1 cellular context compared by ENCODE assay signal in genomic region chr6:5865492-5866031, GRCh38.
TF ChIP-seq lines count a peak whose summit lies in the region.

No MANE protein-coding gene starts in this region.

TF ChIP-seq in GM12878, 131 proteins besides CTCF, POLR2A, EP300 and RAD21 (continued from another document):
- TF ChIP-seq, protein P1, sequence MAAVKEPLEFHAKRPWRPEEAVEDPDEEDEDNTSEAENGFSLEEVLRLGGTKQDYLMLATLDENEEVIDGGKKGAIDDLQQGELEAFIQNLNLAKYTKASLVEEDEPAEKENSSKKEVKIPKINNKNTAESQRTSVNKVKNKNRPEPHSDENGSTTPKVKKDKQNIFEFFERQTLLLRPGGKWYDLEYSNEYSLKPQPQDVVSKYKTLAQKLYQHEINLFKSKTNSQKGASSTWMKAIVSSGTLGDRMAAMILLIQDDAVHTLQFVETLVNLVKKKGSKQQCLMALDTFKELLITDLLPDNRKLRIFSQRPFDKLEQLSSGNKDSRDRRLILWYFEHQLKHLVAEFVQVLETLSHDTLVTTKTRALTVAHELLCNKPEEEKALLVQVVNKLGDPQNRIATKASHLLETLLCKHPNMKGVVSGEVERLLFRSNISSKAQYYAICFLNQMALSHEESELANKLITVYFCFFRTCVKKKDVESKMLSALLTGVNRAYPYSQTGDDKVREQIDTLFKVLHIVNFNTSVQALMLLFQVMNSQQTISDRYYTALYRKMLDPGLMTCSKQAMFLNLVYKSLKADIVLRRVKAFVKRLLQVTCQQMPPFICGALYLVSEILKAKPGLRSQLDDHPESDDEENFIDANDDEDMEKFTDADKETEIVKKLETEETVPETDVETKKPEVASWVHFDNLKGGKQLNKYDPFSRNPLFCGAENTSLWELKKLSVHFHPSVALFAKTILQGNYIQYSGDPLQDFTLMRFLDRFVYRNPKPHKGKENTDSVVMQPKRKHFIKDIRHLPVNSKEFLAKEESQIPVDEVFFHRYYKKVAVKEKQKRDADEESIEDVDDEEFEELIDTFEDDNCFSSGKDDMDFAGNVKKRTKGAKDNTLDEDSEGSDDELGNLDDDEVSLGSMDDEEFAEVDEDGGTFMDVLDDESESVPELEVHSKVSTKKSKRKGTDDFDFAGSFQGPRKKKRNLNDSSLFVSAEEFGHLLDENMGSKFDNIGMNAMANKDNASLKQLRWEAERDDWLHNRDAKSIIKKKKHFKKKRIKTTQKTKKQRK (IDR thresholded peaks at IDR 0.05; ENCODE audit: low read depth, low read length), result no peak
- TF ChIP-seq HSF1 (IDR thresholded peaks at IDR 0.05; ENCODE audit: low read depth, low read length) (no peak), RAD51 (IDR thresholded peaks at IDR 0.05) (no peak), SP1 (IDR thresholded peaks at IDR 0.05; ENCODE audit: low read depth, low read length) (no peak), NRF1 (conservative IDR thresholded peaks at IDR 0.05; ENCODE audit: low read depth, low read length) (no peak), MLLT1 (IDR thresholded peaks at IDR 0.05) (no peak)
- TF ChIP-seq, protein P2, sequence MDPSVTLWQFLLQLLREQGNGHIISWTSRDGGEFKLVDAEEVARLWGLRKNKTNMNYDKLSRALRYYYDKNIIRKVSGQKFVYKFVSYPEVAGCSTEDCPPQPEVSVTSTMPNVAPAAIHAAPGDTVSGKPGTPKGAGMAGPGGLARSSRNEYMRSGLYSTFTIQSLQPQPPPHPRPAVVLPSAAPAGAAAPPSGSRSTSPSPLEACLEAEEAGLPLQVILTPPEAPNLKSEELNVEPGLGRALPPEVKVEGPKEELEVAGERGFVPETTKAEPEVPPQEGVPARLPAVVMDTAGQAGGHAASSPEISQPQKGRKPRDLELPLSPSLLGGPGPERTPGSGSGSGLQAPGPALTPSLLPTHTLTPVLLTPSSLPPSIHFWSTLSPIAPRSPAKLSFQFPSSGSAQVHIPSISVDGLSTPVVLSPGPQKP (IDR thresholded peaks at IDR 0.05; ENCODE audit: low read depth, low read length), result no peak
